8 cellular contexts compared by ENCODE assay signal in the genomic region with DNA sequence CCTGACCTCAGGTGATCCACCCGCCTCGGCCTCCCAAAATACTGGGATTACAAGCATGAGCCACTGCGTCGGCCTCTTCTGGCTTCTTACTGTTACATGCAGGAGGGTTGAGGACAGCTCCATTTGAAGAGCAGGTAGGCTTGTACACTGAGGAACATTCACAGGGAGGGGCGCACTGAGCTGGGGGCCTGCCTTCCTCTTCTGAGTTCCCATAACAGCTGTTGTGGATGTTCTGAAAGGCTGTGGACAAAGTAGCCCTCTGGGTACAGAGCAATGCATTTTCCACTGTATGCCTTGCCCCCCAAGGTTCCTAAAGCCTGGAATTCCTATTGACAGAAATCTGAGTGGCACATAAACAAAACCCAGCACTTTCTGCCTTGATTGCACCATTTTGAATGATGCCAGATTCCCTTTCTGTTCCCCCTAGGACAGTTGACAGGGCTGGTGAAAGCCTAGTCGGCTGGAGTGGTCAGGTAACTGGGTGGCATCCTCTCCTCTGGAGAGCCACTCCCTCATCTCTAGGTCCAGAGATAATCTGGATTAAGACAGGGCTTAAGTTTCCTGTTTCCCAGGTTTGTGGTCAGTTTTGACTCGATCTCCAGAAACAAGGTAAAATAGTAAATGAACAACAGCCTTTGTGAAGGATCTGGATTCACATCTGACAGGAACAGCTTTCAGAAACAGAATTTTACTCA. TPM values are rescaled to one million over a fixed set of nuclear protein-coding genes. Genes with fewer than 3 reads are reported as not detected.
DNase-seq lines count a peak whose midpoint lies in the region; ATAC-seq and TF ChIP-seq lines count a peak whose summit lies in the region.

No MANE protein-coding gene starts in this region.

- H3K27ac ChIP-seq in subcutaneous abdominal adipose tissue (ENCODE audit: low read depth, low read length) = no peak overlapping the region
- no peak overlapping the region for H3K27ac ChIP-seq in MM.1S (ENCODE audit: low read length)

- no peak for ATAC-seq in activated B cell treated with CpG ODN at 0.5 μM for 24 hours (ENCODE audit: low read depth)
- no peak for ATAC-seq in GM21515 (IDR thresholded peaks at IDR 0.05; ENCODE audit: unreplicated experiment)

- no peaks in the 10 kb centered on the region for H3K79me2 ChIP-seq in MM.1S (ENCODE audit: low read length)

- H3K4me2 ChIP-seq in MM.1S (ENCODE audit: low read depth, low read length) = no peak overlapping the region

- peak overlapping the region; percentile 81 for H3K27ac Mint-ChIP-seq in activated CD4-positive, alpha-beta T cell treated with anti-CD3 and anti-CD28 coated beads, Interleukin-2, amount 10 ng/mL, durations not matched to agents 7 days and 5 days
- H3K27ac Mint-ChIP-seq in activated B cell treated with CpG ODN at 0.5 μM for 24 hours (peak overlapping the region; percentile 46), immature natural killer cell (peak overlapping the region; percentile 62 to 83 (median 71))

- peak overlapping the region in 4 of 5 donors; percentile 38 to 61 (median 56) for H3K9ac ChIP-seq in subcutaneous abdominal adipose tissue (ENCODE audit: low read length in 5 of 5)
- H3K9ac ChIP-seq in MM.1S (ENCODE audit: low read length) = no peak overlapping the region

- DNase-seq in activated CD4-positive, alpha-beta T cell treated with anti-CD3 and anti-CD28 coated beads, Interleukin-2, amount 10 ng/mL, durations not matched to agents 7 days and 5 days = no peak
- no peak for DNase-seq in activated CD4-positive, alpha-beta T cell treated with anti-CD3 and anti-CD28 coated beads for 48 hours
- no peak for DNase-seq in activated B cell treated with CpG ODN at 0.5 μM for 24 hours
- no peak for DNase-seq in immature natural killer cell
- DNase-seq in MM.1S = no peak
- no peak for DNase-seq in HEK293T (ENCODE audit: extremely low spot score)

- H3K4me3 Mint-ChIP-seq in activated CD4-positive, alpha-beta T cell treated with anti-CD3 and anti-CD28 coated beads, Interleukin-2, amount 10 ng/mL, durations not matched to agents 7 days and 5 days = peak overlapping the region; percentile 69
- peak overlapping the region; percentile 70 for H3K4me3 Mint-ChIP-seq in activated B cell treated with CpG ODN at 0.5 μM for 24 hours
- peak overlapping the region; percentile 75 to 83 (median 81) for H3K4me3 Mint-ChIP-seq in immature natural killer cell

- H4K20me1 ChIP-seq in MM.1S (ENCODE audit: insufficient read depth, low read length) = no peaks in the 10 kb centered on the region

- peaks cover 4 to 36% (median 31%) of the 10 kb centered on the region in 5 donors for H3K4me1 ChIP-seq in subcutaneous abdominal adipose tissue (ENCODE audit: control insufficient read depth in 5 of 5, insufficient read depth in 5 of 5, low read length in 5 of 5)
- H3K4me1 ChIP-seq in MM.1S (ENCODE audit: low read length) = peaks cover 39% of the 10 kb centered on the region

- H3K27me3 Mint-ChIP-seq in activated CD4-positive, alpha-beta T cell treated with anti-CD3 and anti-CD28 coated beads, Interleukin-2, amount 10 ng/mL, durations not matched to agents 7 days and 5 days = no peaks in the 10 kb centered on the region
- no peaks in the 10 kb centered on the region for H3K27me3 Mint-ChIP-seq in activated B cell treated with CpG ODN at 0.5 μM for 24 hours
- H3K27me3 Mint-ChIP-seq in immature natural killer cell (ENCODE audit: low read depth in 3 of 3) = peaks cover 2 to 13% (median 5%) of the 10 kb centered on the region in 3 donors

- no peaks in the 10 kb centered on the region for H3K9me3 Mint-ChIP-seq in activated CD4-positive, alpha-beta T cell treated with anti-CD3 and anti-CD28 coated beads, Interleukin-2, amount 10 ng/mL, durations not matched to agents 7 days and 5 days
- H3K9me3 Mint-ChIP-seq in activated B cell treated with CpG ODN at 0.5 μM for 24 hours (no peaks in the 10 kb centered on the region), immature natural killer cell (no peaks in the 10 kb centered on the region)

- intact Hi-C loops in activated B cell treated with CpG ODN at 0.5 μM for 24 hours (cut with micrococcal nuclease) = no loop called here

- H3K27me3 ChIP-seq in subcutaneous abdominal adipose tissue (ENCODE audit: control insufficient read depth in 5 of 5, insufficient read depth in 4 of 5, low read length in 5 of 5) (no peaks in the 10 kb centered on the region), MM.1S (replicated peaks; ENCODE audit: insufficient read depth, low read length) (no peaks in the 10 kb centered on the region)

- peaks cover 36% of the 10 kb centered on the region for H3K4me1 Mint-ChIP-seq in activated CD4-positive, alpha-beta T cell treated with anti-CD3 and anti-CD28 coated beads, Interleukin-2, amount 10 ng/mL, durations not matched to agents 7 days and 5 days
- H3K4me1 Mint-ChIP-seq in activated B cell treated with CpG ODN at 0.5 μM for 24 hours (peaks cover 39% of the 10 kb centered on the region), immature natural killer cell (peaks cover 41 to 45% of the 10 kb centered on the region in 2 donors)

- H2AFZ ChIP-seq in MM.1S (ENCODE audit: low read length) = no peak overlapping the region

- CTCF ChIA-PET in activated CD4-positive, alpha-beta T cell treated with anti-CD3 and anti-CD28 coated beads, Interleukin-2, amount 10 ng/mL, durations not matched to agents 7 days and 5 days (lab: Charles Lee) = interaction anchor here (0.6 to 4.3 kb wide), 9 partner anchors 11 to 596 kb away, joined by 3 to 22 read pairs (median 4); a partner anchor contains a TSS
- CTCF ChIA-PET in activated B cell treated with CpG ODN at 0.5 μM for 24 hours (lab: Charles Lee) = interaction anchor here (1.1 to 10.2 kb wide), 9 partner anchors 10 to 297 kb away, joined by 3 to 53 read pairs (median 6); no protein-coding TSS in a partner anchor
- CTCF ChIA-PET in HEK293T (lab: Yijun Ruan, JAX) = no interaction called here

- peaks cover 42% of the 10 kb centered on the region for H3F3A ChIP-seq in MM.1S (ENCODE audit: insufficient read depth, low read length)

- POLR2A ChIA-PET in activated CD4-positive, alpha-beta T cell treated with anti-CD3 and anti-CD28 coated beads, Interleukin-2, amount 10 ng/mL, durations not matched to agents 7 days and 5 days (lab: Charles Lee) = interaction anchor here (0.7 kb wide), 1 partner anchor 11 kb away, joined by 3 read pairs; no protein-coding TSS in a partner anchor
- POLR2A ChIA-PET in activated B cell treated with CpG ODN at 0.5 μM for 24 hours (lab: Charles Lee) = interaction anchor here (0.9 to 6.3 kb wide), 5 partner anchors 10 to 60 kb away, joined by 3 to 90 read pairs (median 11); no protein-coding TSS in a partner anchor
- POLR2A ChIA-PET in HEK293T (lab: Yijun Ruan, JAX) = interaction anchor here (1.8 kb wide), 1 partner anchor 13 kb away, joined by 5 read pairs; no protein-coding TSS in a partner anchor

- TF ChIP-seq CTCF in activated B cell treated with CpG ODN at 0.5 μM for 24 hours (IDR thresholded peaks at IDR 0.05) = no peak
- no peak for TF ChIP-seq CTCF in MM.1S (IDR thresholded peaks at IDR 0.05; ENCODE audit: low read length)

- peaks cover 7 to 39% (median 24%) of the 10 kb centered on the region in 5 donors for H3K36me3 ChIP-seq in subcutaneous abdominal adipose tissue (ENCODE audit: control insufficient read depth in 5 of 5, insufficient read depth in 5 of 5, low read length in 5 of 5)
- no peaks in the 10 kb centered on the region for H3K36me3 ChIP-seq in MM.1S (replicated peaks; ENCODE audit: insufficient read depth, low read length)

- no peaks in the 10 kb centered on the region for H3K9me2 ChIP-seq in MM.1S (replicated peaks; ENCODE audit: insufficient read depth, low read length)

- H3K9me3 ChIP-seq in subcutaneous abdominal adipose tissue (ENCODE audit: control insufficient read depth in 5 of 5, low read length in 5 of 5) (no peaks in the 10 kb centered on the region), MM.1S (replicated peaks; ENCODE audit: insufficient read depth, low read length) (no peaks in the 10 kb centered on the region)

- H3K4me3 ChIP-seq in subcutaneous abdominal adipose tissue (ENCODE audit: low read depth in 1 of 5, low read length in 5 of 5) = peak overlapping the region in 1 of 5 donors; percentile 59
- no peak overlapping the region for H3K4me3 ChIP-seq in MM.1S (ENCODE audit: low read length)

- H3K36me3 Mint-ChIP-seq in activated CD4-positive, alpha-beta T cell treated with anti-CD3 and anti-CD28 coated beads, Interleukin-2, amount 10 ng/mL, durations not matched to agents 7 days and 5 days (ENCODE audit: low read depth) = peaks cover 29% of the 10 kb centered on the region
- H3K36me3 Mint-ChIP-seq in activated B cell treated with CpG ODN at 0.5 μM for 24 hours (ENCODE audit: low read depth) (peaks cover 45% of the 10 kb centered on the region), immature natural killer cell (peaks cover 11 to 41% (median 14%) of the 10 kb centered on the region in 3 donors)

TF ChIP-seq in HEK293T, 16 proteins besides CTCF, POLR2A, EP300 and RAD21:
- no peak for TF ChIP-seq CTBP1 (IDR thresholded peaks at IDR 0.05; ENCODE audit: borderline replicate concordance)
- TF ChIP-seq NFRKB (IDR thresholded peaks at IDR 0.05) = no peak
- TF ChIP-seq SP1 (IDR thresholded peaks at IDR 0.05) = no peak
- no peak for TF ChIP-seq LEF1 (IDR thresholded peaks at IDR 0.05; ENCODE audit: borderline replicate concordance)

RNA-seq across cellular contexts. Expression of a gene that starts 1.4 kb away (rescaled TPM):
- 1 to 10 TPM; 4.1 to 4.6 TPM for total RNA-seq in activated CD4-positive, alpha-beta T cell treated with anti-CD3 and anti-CD28 coated beads, Interleukin-2, amount 10 ng/mL, durations not matched to agents 7 days and 5 days
- 9.3 and 9.6 TPM in 2 replicates for total RNA-seq in activated B cell treated with CpG ODN at 0.5 μM for 24 hours
- polyA plus RNA-seq in immature natural killer cell = 1 to 10 TPM in 2 of 3 donors, under 1 TPM in 1; 0.37 to 5.8 (median 2.3) TPM

RNA-seq across cellular contexts. Expression of a gene that starts 41.1 kb away (rescaled TPM):
- total RNA-seq in activated CD4-positive, alpha-beta T cell treated with anti-CD3 and anti-CD28 coated beads, Interleukin-2, amount 10 ng/mL, durations not matched to agents 7 days and 5 days = 10 to 100 TPM; 78.8 to 90.7 TPM
- total RNA-seq in activated B cell treated with CpG ODN at 0.5 μM for 24 hours = 115 and 117 TPM in 2 replicates
- polyA plus RNA-seq in immature natural killer cell = 100 to 1,000 TPM in 1 of 3 donors, 10 to 100 TPM in 2; 82.1 to 136 (median 96.4) TPM
